ENCODE assay signal across 23 cellular contexts in genomic region chr4:36324808-36325207, GRCh38. TPM values are rescaled to one million over a fixed set of nuclear protein-coding genes. Genes with fewer than 3 reads are reported as not detected.
DNase-seq lines count a peak whose midpoint lies in the region; ATAC-seq, FAIRE-seq and TF ChIP-seq lines count a peak whose summit lies in the region.
"Had no signal": no experiment of that assay in that cellular context is flagged by ENCODE, and none has a peak within 500 bp of the region (broad histone marks: within the 10 kb centered on the region; RNA-seq: fewer than 3 reads in every experiment).

No MANE protein-coding gene starts in this region.

- H3K36me3 Mint-ChIP-seq in activated naive CD4-positive, alpha-beta T cell treated with anti-CD3 and anti-CD28 coated beads, Interleukin-2, amount 50 U/mL, for 72 hours, result peaks cover 0 to 8% of the 10 kb centered on the region in 2 donors
- peaks cover 5% of the 10 kb centered on the region for H3K36me3 Mint-ChIP-seq in activated naive CD4-positive, alpha-beta T cell treated with anti-CD3 and anti-CD28 coated beads, Interleukin-2, amount 10 ng/mL, durations not matched to agents 7 days and 5 days
- no peaks in the 10 kb centered on the region for H3K36me3 Mint-ChIP-seq in mesothelial cell of epicardium
- H3K36me3 Mint-ChIP-seq: brain had no signal

- H3K79me2 ChIP-seq in OCI-LY1 (ENCODE audit: insufficient read depth, low read length) (no peaks in the 10 kb centered on the region), GM12878 (ENCODE audit: control insufficient read depth, insufficient read depth, low read length) (no peaks in the 10 kb centered on the region)

- TF ChIP-seq POLR2A in GM12878 (IDR thresholded peaks at IDR 0.05; ENCODE audit: low read depth, low read length) (no peak), esophagus squamous epithelium (IDR thresholded peaks at IDR 0.05) (no peak)

- H3K27ac ChIP-seq in OCI-LY1 (ENCODE audit: low read depth, low read length, poor library complexity, severe bottlenecking), result peak overlapping the region; percentile 79
- peak overlapping the region; percentile 93 for H3K27ac ChIP-seq in GM12878 (ENCODE audit: control insufficient read depth, insufficient read depth)
- no peak overlapping the region for H3K27ac ChIP-seq in esophagus squamous epithelium
- H3K27ac ChIP-seq: KMS-11, sigmoid colon, suprapubic skin had no signal

- TF ChIP-seq CTCF in OCI-LY1 (IDR thresholded peaks at IDR 0.05; ENCODE audit: low read length) (no peak), GM12878 (IDR thresholded peaks at IDR 0.05 in 2 of 3, conservative IDR thresholded peaks at IDR 0.05 in 1 of 3; ENCODE audit: control insufficient read depth in 2 of 3, extremely low read depth in 1 of 3, insufficient read depth in 1 of 3, low read depth in 3 of 3, low read length in 3 of 3) (no peak), esophagus squamous epithelium (IDR thresholded peaks at IDR 0.05) (no peak), mesothelial cell of epicardium (IDR thresholded peaks at IDR 0.05; ENCODE audit: unreplicated experiment) (no peak)

- H3K4me3 Mint-ChIP-seq in activated naive CD4-positive, alpha-beta T cell treated with anti-CD3 and anti-CD28 coated beads, Interleukin-2, amount 10 ng/mL, durations not matched to agents 7 days and 5 days, result no peak overlapping the region
- H3K4me3 Mint-ChIP-seq in mesothelial cell of epicardium, result no peak overlapping the region
- H3K4me3 Mint-ChIP-seq: brain, neural crest cell had no signal

- DNase-seq in activated naive CD4-positive, alpha-beta T cell treated with anti-CD3 and anti-CD28 coated beads, Interleukin-2, amount 50 U/mL, for 72 hours (ENCODE audit: low spot score in 2 of 2), result no peak
- no peak for DNase-seq in activated naive CD4-positive, alpha-beta T cell treated with anti-CD3 and anti-CD28 coated beads, Interleukin-2, amount 10 ng/mL, durations not matched to agents 7 days and 5 days
- DNase-seq in GM12878 (ENCODE audit: low read depth, low spot score) (no peak), esophagus squamous epithelium (lab: John Stamatoyannopoulos, UW) (no peak), mesothelial cell of epicardium (ENCODE audit: low spot score in 2 of 2, unreplicated experiment in 2 of 2) (no peak), GF-D8 (lab: John Stamatoyannopoulos, UW) (no peak)
- DNase-seq: effector memory CD4-positive, alpha-beta T cell; hippocampal formation; NCI-H1694; NCI-H2171; NCI-H526; posterior cingulate gyrus; sigmoid colon; stimulated activated CD4-positive, alpha-beta T cell treated with anti-CD3 and anti-CD28 coated beads, Interleukin-15, amount 100 ng/mL, for 24 hours had no signal

- no TSS peak for BruUV-seq in GM12878 (replicated peaks; lab: Mats Ljungman, UMichigan)

- POLR2A ChIA-PET in GM12878 (lab: Charles Lee), result interaction anchor here (1.0 to 2.2 kb wide), 4 partner anchors 9 to 81 kb away, joined by 3 to 8 read pairs (median 8); partner anchors contain the start of gene ARAP2

- H4K20me1 ChIP-seq in OCI-LY1 (ENCODE audit: insufficient read depth, low read length), result no peaks in the 10 kb centered on the region
- H4K20me1 ChIP-seq in GM12878 (ENCODE audit: control insufficient read depth, insufficient read depth), result no peaks in the 10 kb centered on the region

- H3K9me3 ChIP-seq in OCI-LY1 (ENCODE audit: low read length), result no peaks in the 10 kb centered on the region
- no peaks in the 10 kb centered on the region; the same call in 2 of the 3 replicates for H3K9me3 ChIP-seq in GM12878 (replicated peaks; ENCODE audit: control insufficient read depth, insufficient read depth, low read length)
- no peaks in the 10 kb centered on the region for H3K9me3 ChIP-seq in esophagus squamous epithelium
- H3K9me3 ChIP-seq: sigmoid colon, suprapubic skin had no signal

- H3K4me2 ChIP-seq in OCI-LY1 (ENCODE audit: low read length) (peak overlapping the region; percentile 10; the same call in 1 of the 2 replicates), GM12878 (ENCODE audit: control insufficient read depth, insufficient read depth) (peak overlapping the region; percentile 38; the same call in 1 of the 2 replicates)
- H3K4me2 ChIP-seq: KMS-11 had no signal

- no peaks in the 10 kb centered on the region for H3K9me2 ChIP-seq in OCI-LY1 (ENCODE audit: low read depth, low read length)

- peak overlapping the region; percentile 88 to 98 for H3K27ac Mint-ChIP-seq in activated naive CD4-positive, alpha-beta T cell treated with anti-CD3 and anti-CD28 coated beads, Interleukin-2, amount 50 U/mL, for 72 hours
- H3K27ac Mint-ChIP-seq in activated naive CD4-positive, alpha-beta T cell treated with anti-CD3 and anti-CD28 coated beads, Interleukin-2, amount 10 ng/mL, durations not matched to agents 7 days and 5 days, result no peak overlapping the region
- H3K27ac Mint-ChIP-seq in mesothelial cell of epicardium, result no peak overlapping the region
- H3K27ac Mint-ChIP-seq: brain had no signal

- no peaks in the 10 kb centered on the region for H3K27me3 ChIP-seq in OCI-LY1 (ENCODE audit: insufficient read depth, low read length)
- no peaks in the 10 kb centered on the region for H3K27me3 ChIP-seq in GM12878 (replicated peaks in 1 of 2; ENCODE audit: control insufficient read depth in 2 of 2, insufficient read depth in 2 of 2, low read length in 1 of 2)
- H3K27me3 ChIP-seq in esophagus squamous epithelium, result no peaks in the 10 kb centered on the region
- H3K27me3 ChIP-seq: sigmoid colon, suprapubic skin had no signal

- H3K4me1 Mint-ChIP-seq in activated naive CD4-positive, alpha-beta T cell treated with anti-CD3 and anti-CD28 coated beads, Interleukin-2, amount 10 ng/mL, durations not matched to agents 7 days and 5 days, result peaks cover 63% of the 10 kb centered on the region
- peaks cover 2% of the 10 kb centered on the region for H3K4me1 Mint-ChIP-seq in mesothelial cell of epicardium
- H3K4me1 Mint-ChIP-seq: brain, neural crest cell had no signal

- no peaks in the 10 kb centered on the region for H3K27me3 Mint-ChIP-seq in activated naive CD4-positive, alpha-beta T cell treated with anti-CD3 and anti-CD28 coated beads, Interleukin-2, amount 10 ng/mL, durations not matched to agents 7 days and 5 days
- no peaks in the 10 kb centered on the region for H3K27me3 Mint-ChIP-seq in mesothelial cell of epicardium (ENCODE audit: low read depth)
- H3K27me3 Mint-ChIP-seq: brain had no signal

- CTCF ChIA-PET in activated naive CD4-positive, alpha-beta T cell treated with anti-CD3 and anti-CD28 coated beads, Interleukin-2, amount 10 ng/mL, durations not matched to agents 7 days and 5 days (lab: Charles Lee), result interaction anchor here (1.0 to 1.6 kb wide), 4 partner anchors 25 to 73 kb away, joined by 3 to 5 read pairs (median 4); no protein-coding TSS in a partner anchor
- CTCF ChIA-PET in GM12878 (lab: Yijun Ruan, JAX), result interaction anchor here (0.8 to 1.8 kb wide), 13 partner anchors 9 to 141 kb away, joined by 3 to 11 read pairs (median 4); partner anchors contain the start of gene ARAP2

- H3K4me3 ChIP-seq in OCI-LY1 (ENCODE audit: low read depth, low read length, poor library complexity, severe bottlenecking), result no peak overlapping the region
- no peak overlapping the region for H3K4me3 ChIP-seq in GM12878
- H3K4me3 ChIP-seq in esophagus squamous epithelium, result no peak overlapping the region
- H3K4me3 ChIP-seq: sigmoid colon, suprapubic skin had no signal

- WGBS in GM12878 (ENCODE audit: insufficient coverage, insufficient replicate concordance, low lambda C conversion rate, missing lambda C conversion rate), result 41% methylated on average over 4 of the region's 4 CpGs
- WGBS in esophagus squamous epithelium, 2 donors, result 81 to 90% methylated on average over 4 of the region's 4 CpGs

- no peaks in the 10 kb centered on the region for H3K36me3 ChIP-seq in OCI-LY1 (ENCODE audit: insufficient read depth, low read length)
- H3K36me3 ChIP-seq in GM12878 (ENCODE audit: control insufficient read depth in 2 of 2, insufficient read depth in 2 of 2, low read length in 1 of 2), result no peaks in the 10 kb centered on the region
- H3K36me3 ChIP-seq in esophagus squamous epithelium, result no peaks in the 10 kb centered on the region
- H3K36me3 ChIP-seq: sigmoid colon, suprapubic skin had no signal

- SMC1A ChIA-PET in GM12878 (lab: Charles Lee; ENCODE audit: uncharacterized antibody, unreplicated experiment), result interaction anchor here (0.9 to 3.4 kb wide), 20 partner anchors 11 to 141 kb away, joined by 3 to 32 read pairs (median 4); partner anchors contain the start of gene ARAP2

- in situ Hi-C loops in GM12878 (cut with MboI), result loop anchor here (5.0 kb wide), 1 partner anchor 83 kb away; the partner anchor contains the start of gene ARAP2

- RAD21 ChIA-PET in GM12878 (lab: Charles Lee; ENCODE audit: unreplicated experiment), result interaction anchor here (0.8 to 2.3 kb wide), 8 partner anchors 24 to 136 kb away, joined by 3 to 24 read pairs (median 4); partner anchors contain the start of gene ARAP2

- intact Hi-C loops in GM12878 (cut with micrococcal nuclease; ENCODE audit: unreplicated experiment) (loop anchor here (1.0 to 5.0 kb wide), 3 partner anchors 39 to 118 kb away; partner anchors contain the start of gene ARAP2), esophagus squamous epithelium (cut with DNase I) (no loop called here)

- peaks cover 88% of the 10 kb centered on the region for H3K4me1 ChIP-seq in OCI-LY1 (ENCODE audit: insufficient read depth, low read length, severe bottlenecking)
- H3K4me1 ChIP-seq in GM12878 (ENCODE audit: control insufficient read depth, insufficient read depth, low read length), result peaks cover 60% of the 10 kb centered on the region
- no peaks in the 10 kb centered on the region for H3K4me1 ChIP-seq in esophagus squamous epithelium
- H3K4me1 ChIP-seq: sigmoid colon, suprapubic skin had no signal

- peaks cover 0 to 11% of the 10 kb centered on the region in 2 donors for H3K9me3 Mint-ChIP-seq in activated naive CD4-positive, alpha-beta T cell treated with anti-CD3 and anti-CD28 coated beads, Interleukin-2, amount 50 U/mL, for 72 hours
- no peaks in the 10 kb centered on the region for H3K9me3 Mint-ChIP-seq in activated naive CD4-positive, alpha-beta T cell treated with anti-CD3 and anti-CD28 coated beads, Interleukin-2, amount 10 ng/mL, durations not matched to agents 7 days and 5 days
- H3K9me3 Mint-ChIP-seq in mesothelial cell of epicardium, result no peaks in the 10 kb centered on the region
- H3K9me3 Mint-ChIP-seq: brain, neural crest cell had no signal

- no peak for FAIRE-seq in GM12878 (lab: Jason Lieb, UNC)
- FAIRE-seq: frontal cortex, HTR-8/SVneo, urothelium cell line had no signal

- TF ChIP-seq EP300 in GM12878 (IDR thresholded peaks at IDR 0.05; ENCODE audit: borderline replicate concordance in 1 of 2, control insufficient read depth in 1 of 2, low read depth in 2 of 2, low read length in 2 of 2), result no peak

- H3K9ac ChIP-seq in OCI-LY1 (ENCODE audit: low read length) (no peak overlapping the region), GM12878 (ENCODE audit: control insufficient read depth, insufficient read depth, low read length) (0 out of 2 replicates have a peak overlapping the region, but pooled peaks have one; percentile 13)
- H3K9ac ChIP-seq: KMS-11 had no signal

- peak in 1 of 2 donors; percentile 14 for ATAC-seq in activated naive CD4-positive, alpha-beta T cell treated with anti-CD3 and anti-CD28 coated beads, Interleukin-2, amount 50 U/mL, for 72 hours
- ATAC-seq in GM12878, result peak; percentile 16
- ATAC-seq: esophagus mucosa had no signal

- no peak for TF ChIP-seq RAD21 in GM12878 (IDR thresholded peaks at IDR 0.05; ENCODE audit: insufficient read depth, low read depth, low read length)

- H3F3A ChIP-seq in OCI-LY1 (ENCODE audit: insufficient read depth, low read length), result no peaks in the 10 kb centered on the region

- H2AFZ ChIP-seq in OCI-LY1 (ENCODE audit: low read length), result no peak overlapping the region
- H2AFZ ChIP-seq in GM12878 (ENCODE audit: control insufficient read depth, low read depth, low read length), result peak overlapping the region; percentile 37; the same call in 1 of the 2 replicates

RNA-seq across cellular contexts. Expression of gene DTHD1, which starts 43.4 kb away (rescaled TPM):
- total RNA-seq in activated naive CD4-positive, alpha-beta T cell treated with anti-CD3 and anti-CD28 coated beads, Interleukin-2, amount 50 U/mL, for 72 hours, result 1 to 10 TPM in 1 of 2 donors, under 1 TPM in 1; 0.20 to 3.6 TPM
- 0.24 and 0.31 TPM in 2 replicates for total RNA-seq in GM12878 (2013; cell fraction: nucleolus; rRNA removed)
- total RNA-seq in GM12878 (2014; rRNA removed) (1.3 TPM in 2 replicates), GM12878 (2014; rRNA removed; fragmentation: Illumina TruSeq; extraction: Trizol) (1.7 and 1.8 TPM in 2 replicates), GM12878 (2021) (2.0 and 2.1 TPM in 2 replicates), esophagus squamous epithelium (1 to 10 TPM in 1 of 4 donors, under 1 TPM in 3; 0.19 to 1.0 (median 0.30) TPM), mesothelial cell of epicardium (not detected in 3 replicates)
- polyA plus RNA-seq in GM12878 (2011; ENCODE audit: low read depth), result 0.28 TPM
- polyA plus RNA-seq in GM12878 (2011; rRNA removed) (0.05 and 0.19 TPM in 2 replicates), GM12878 (2014; fragmentation: Illumina TruSeq; extraction: Trizol) (2.8 and 4.6 TPM in 2 replicates), GM12878 (2014; fragmentation: Nextera tagmentation; extraction: Ambion mirVana) (1 to 10 TPM; 1.2 to 1.5 TPM), GM12878 (2014; rRNA removed) (1.1 and 2.2 TPM in 2 replicates), GM12878 (2016; fragmentation: Nextera tagmentation; extraction: Ambion mirVana) (1 to 10 TPM; 1.1 to 1.3 TPM)
- 0.03 TPM in 2 replicates for polyA plus RNA-seq in GM12878 (2011; cell fraction: cytosol; rRNA removed)
- polyA plus RNA-seq in GM12878 (2011; cell fraction: nucleus; rRNA removed), result 0.06 and 0.10 TPM in 2 replicates
- polyA plus RNA-seq in GM12878 (2012), result 0.38 and 0.98 TPM in 2 replicates
- not detected in 2 replicates for polyA minus RNA-seq in GM12878 (2011; rRNA and poly(A)+ RNA removed)
- polyA minus RNA-seq in GM12878 (2011; cell fraction: cytosol; rRNA and poly(A)+ RNA removed), result not detected in 2 replicates
- polyA minus RNA-seq in GM12878 (2011; cell fraction: nucleus; rRNA and poly(A)+ RNA removed), result 0.19 TPM in 1 of 2 replicates, not detected in the other
- total RNA-seq: neural crest cell had no signal

Comparison
In these comparisons a context has a peak if more than half of its experiments do, and no peak if none do; other contexts are left out.
1. H3K27ac Mint-ChIP-seq: peak in activated naive CD4-positive, alpha-beta T cell treated with anti-CD3 and anti-CD28 coated beads, Interleukin-2, amount 50 U/mL, for 72 hours (2 of 2); none in activated naive CD4-positive, alpha-beta T cell treated with anti-CD3 and anti-CD28 coated beads, Interleukin-2, amount 10 ng/mL, durations not matched to agents 7 days and 5 days (single experiment) and mesothelial cell of epicardium (single experiment).
2. H3K27ac ChIP-seq: peak in OCI-LY1 (single experiment) and GM12878 (single experiment); none in esophagus squamous epithelium (0 of 4).